In genomic region chr7:1526271-1526754, GRCh38 we compare ENCODE assay signal across 15 cellular contexts. TPM values are rescaled to one million over a fixed set of nuclear protein-coding genes. Genes with fewer than 3 reads are reported as not detected.
A peak's percentile ranks its signal among the peaks of the same experiment; 100 is the strongest.
DNase-seq lines count a peak whose midpoint lies in the region; TF ChIP-seq lines count a peak whose summit lies in the region.
"Had no signal": no experiment of that assay in that cellular context is flagged by ENCODE, and none has a peak within 500 bp of the region (broad histone marks: within the 10 kb centered on the region; RNA-seq: fewer than 3 reads in every experiment).

No MANE protein-coding gene starts in this region.

- H3K4me1 ChIP-seq in BLaER1 treated with 17β-estradiol and CSF1 and Interleukin-3, amounts not matched to agents 10 nM and 100 nM: peaks cover 28 to 74% (median 58%) of the 10 kb centered on the region in 10 experiments
- H3K4me1 ChIP-seq in osteoblast (ENCODE audit: insufficient read depth, low read length): peaks cover 3% of the 10 kb centered on the region
- H3K4me1 ChIP-seq in hepatocyte (ENCODE audit: insufficient read depth): no peaks in the 10 kb centered on the region
- H3K4me1 ChIP-seq in testis: peaks cover 3% of the 10 kb centered on the region
- H3K4me1 ChIP-seq: foreskin keratinocyte, prostate gland had no signal

- intact Hi-C loops in testis (cut with DNase I; ENCODE audit: low total_unique reads): no loop called here

- DNase-seq in MG63: no peak
- DNase-seq in amniotic epithelial cell (ENCODE audit: low read depth): peak; percentile 85
- no peak for DNase-seq in osteoblast (ENCODE audit: insufficient read length, low spot score, missing footprints)
- DNase-seq in erythroblast (lab: John Stamatoyannopoulos, UW): no peak
- DNase-seq in hepatocyte (ENCODE audit: low spot score): no peak
- DNase-seq in testis: no peak
- DNase-seq in 8988T: no peak
- DNase-seq: activated CD4-positive, alpha-beta T cell treated with anti-CD3 and anti-CD28 coated beads for 48 hours; NCI-H748 treated with DMSO at 0.1 percent for 48 hours; stimulated activated CD4-positive, alpha-beta T cell treated with anti-CD3 and anti-CD28 coated beads, Interleukin-15, amount 100 ng/mL, for 24 hours; T-helper 9 cell had no signal

- no peak for TF ChIP-seq CTCF in osteoblast (IDR thresholded peaks at IDR 0.05; ENCODE audit: extremely low read depth, low read depth, low read length)
- no peak for TF ChIP-seq CTCF in hepatocyte (IDR thresholded peaks at IDR 0.05; ENCODE audit: poor library complexity)
- TF ChIP-seq CTCF in testis (IDR thresholded peaks at IDR 0.05): no peak

- no peak for TF ChIP-seq POLR2A in erythroblast (IDR thresholded peaks at IDR 0.05; ENCODE audit: low read length)
- no peak for TF ChIP-seq POLR2A in testis (IDR thresholded peaks at IDR 0.05)

- no peak overlapping the region for H3K4me3 ChIP-seq in BLaER1 treated with 17β-estradiol and CSF1 and Interleukin-3, amounts not matched to agents 10 nM and 100 nM
- H3K4me3 ChIP-seq in MG63 (0 out of 2 replicates have a peak overlapping the region, but pooled peaks have one; percentile 14), osteoblast (ENCODE audit: insufficient read depth, low read length) (peak overlapping the region; percentile 28), hepatocyte (no peak overlapping the region), testis (no peak overlapping the region)
- H3K4me3 ChIP-seq: left lung, prostate gland had no signal

- peaks cover under 1 to 5% (median 2%) of the 10 kb centered on the region in 11 experiments; a peak in 17 of 22 replicates for H4K20me1 ChIP-seq in BLaER1 treated with 17β-estradiol and CSF1 and Interleukin-3, amounts not matched to agents 10 nM and 100 nM
- H4K20me1 ChIP-seq in osteoblast (ENCODE audit: insufficient read depth, low read length): no peaks in the 10 kb centered on the region
- H4K20me1 ChIP-seq in hepatocyte (ENCODE audit: insufficient read depth, poor library complexity, severe bottlenecking): no peaks in the 10 kb centered on the region

- no peaks in the 10 kb centered on the region for H3K36me3 ChIP-seq in BLaER1 treated with 17β-estradiol and CSF1 and Interleukin-3, amounts not matched to agents 10 nM and 100 nM
- H3K36me3 ChIP-seq in MG63: no peaks in the 10 kb centered on the region
- H3K36me3 ChIP-seq in osteoblast (ENCODE audit: insufficient read depth, low read length): no peaks in the 10 kb centered on the region
- H3K36me3 ChIP-seq in hepatocyte (replicated peaks; ENCODE audit: insufficient read depth, low read depth): no peaks in the 10 kb centered on the region
- no peaks in the 10 kb centered on the region for H3K36me3 ChIP-seq in testis (ENCODE audit: low read depth, missing control alignments)
- H3K36me3 ChIP-seq: left lung, prostate gland had no signal

- H3K79me2 ChIP-seq in osteoblast (ENCODE audit: insufficient read depth, low read length): no peaks in the 10 kb centered on the region
- peaks cover 5% of the 10 kb centered on the region for H3K79me2 ChIP-seq in hepatocyte

- H2AFZ ChIP-seq in osteoblast (ENCODE audit: low read length): peak overlapping the region; percentile 77
- H2AFZ ChIP-seq in hepatocyte: no peak overlapping the region

- H3K9ac ChIP-seq in BLaER1 treated with 17β-estradiol and CSF1 and Interleukin-3, amounts not matched to agents 10 nM and 100 nM: 0 out of 22 replicates have a peak overlapping the region, but pooled peaks of 1 of the 11 experiments have one; percentile 14

- H3K4me2 ChIP-seq in BLaER1 treated with 17β-estradiol and CSF1 and Interleukin-3, amounts not matched to agents 10 nM and 100 nM: peak overlapping the region; percentile 31 to 73 (median 45)
- peak overlapping the region; percentile 26 for H3K4me2 ChIP-seq in osteoblast (ENCODE audit: insufficient read depth, low read length)
- no peak overlapping the region for H3K4me2 ChIP-seq in hepatocyte

- peak overlapping the region in 3 of 11 experiments; percentile 10 to 38 (median 34); a peak in 2 of 22 replicates for H3K27ac ChIP-seq in BLaER1 treated with 17β-estradiol and CSF1 and Interleukin-3, amounts not matched to agents 10 nM and 100 nM
- H3K27ac ChIP-seq in osteoblast (ENCODE audit: low read depth, low read length): no peak overlapping the region
- H3K27ac ChIP-seq in hepatocyte: no peak overlapping the region
- H3K27ac ChIP-seq in testis: no peak overlapping the region
- H3K27ac ChIP-seq: foreskin keratinocyte, left lung, prostate gland had no signal

- WGBS in hepatocyte (ENCODE audit: low lambda C conversion rate, missing lambda C conversion rate): 50% methylated on average over 6 of the region's 6 CpGs
- WGBS in testis, 2 donors: 48 to 49% methylated on average over 6 of the region's 6 CpGs

- no peaks in the 10 kb centered on the region for H3K9me3 ChIP-seq in BLaER1 treated with 17β-estradiol and CSF1 and Interleukin-3, amounts not matched to agents 10 nM and 100 nM (replicated peaks in 1 of 11)
- H3K9me3 ChIP-seq in MG63 (no peaks in the 10 kb centered on the region), osteoblast (ENCODE audit: low read depth, low read length) (no peaks in the 10 kb centered on the region), hepatocyte (ENCODE audit: low read depth) (no peaks in the 10 kb centered on the region), testis (no peaks in the 10 kb centered on the region)
- H3K9me3 ChIP-seq: left lung, prostate gland had no signal

- no peaks in the 10 kb centered on the region for H3K27me3 ChIP-seq in BLaER1 treated with 17β-estradiol and CSF1 and Interleukin-3, amounts not matched to agents 10 nM and 100 nM
- no peaks in the 10 kb centered on the region for H3K27me3 ChIP-seq in MG63
- peaks cover 25% of the 10 kb centered on the region for H3K27me3 ChIP-seq in osteoblast (ENCODE audit: insufficient read depth, low read length)
- H3K27me3 ChIP-seq in hepatocyte: no peaks in the 10 kb centered on the region
- H3K27me3 ChIP-seq in testis: no peaks in the 10 kb centered on the region

- no peaks in the 10 kb centered on the region for H3K9me2 ChIP-seq in hepatocyte (replicated peaks; ENCODE audit: insufficient read depth)

RNA-seq across cellular contexts. Expression of gene MAFK, which starts 4.2 kb away (rescaled TPM):
- total RNA-seq in MG63 (2014; rRNA removed; shearing (Covaris generic); ENCODE audit: low replicate concordance): 18.7 and 25.3 TPM in 2 replicates
- 19.7 and 21.7 TPM in 2 replicates for total RNA-seq in osteoblast
- 14.6 and 24.0 TPM in 2 replicates for total RNA-seq in hepatocyte
- 4.4 and 7.8 TPM in 2 replicates for polyA plus RNA-seq in hepatocyte
- total RNA-seq in testis: 10 to 100 TPM; 17.9 to 25.8 TPM
- 15.0 TPM for polyA plus RNA-seq in testis (ENCODE audit: insufficient read depth, low read depth, low replicate concordance)

RNA-seq across cellular contexts. Expression of gene INTS1, which starts 22.1 kb away (rescaled TPM):
- 34.2 and 48.6 TPM in 2 replicates for total RNA-seq in MG63 (2014; rRNA removed; shearing (Covaris generic); ENCODE audit: low replicate concordance)
- total RNA-seq in osteoblast: 53.0 and 66.2 TPM in 2 replicates
- 15.5 and 30.0 TPM in 2 replicates for total RNA-seq in hepatocyte
- polyA plus RNA-seq in hepatocyte: 53.6 and 57.3 TPM in 2 replicates
- total RNA-seq in testis: 100 to 1,000 TPM; 142 to 185 TPM
- 142 TPM for polyA plus RNA-seq in testis (ENCODE audit: insufficient read depth, low read depth, low replicate concordance)

RNA-seq across cellular contexts. Expression of gene TMEM184A, which starts 29.7 kb away (rescaled TPM):
- not detected in 2 replicates for total RNA-seq in MG63 (2014; rRNA removed; shearing (Covaris generic); ENCODE audit: low replicate concordance)
- total RNA-seq in osteoblast (under 0.01 TPM in 2 replicates), hepatocyte (14.5 and 23.4 TPM in 2 replicates), testis (10 to 100 TPM; 18.7 to 20.9 TPM)
- polyA plus RNA-seq in hepatocyte (18.6 and 24.7 TPM in 2 replicates), testis (ENCODE audit: insufficient read depth, low read depth, low replicate concordance) (7.1 TPM)

RNA-seq across cellular contexts. Expression of gene PSMG3, which starts 43.5 kb away (rescaled TPM):
- total RNA-seq in MG63 (2014; rRNA removed; shearing (Covaris generic); ENCODE audit: low replicate concordance): 37.9 and 95.1 TPM in 2 replicates
- total RNA-seq in osteoblast: 32.1 and 38.7 TPM in 2 replicates
- 27.5 and 42.7 TPM in 2 replicates for total RNA-seq in hepatocyte
- polyA plus RNA-seq in hepatocyte: 44.8 and 60.3 TPM in 2 replicates
- 10 to 100 TPM; 39.1 to 44.5 TPM for total RNA-seq in testis
- polyA plus RNA-seq in testis (ENCODE audit: insufficient read depth, low read depth, low replicate concordance): 23.7 TPM

Comparison
In these comparisons a context has a peak if more than half of its experiments do, and no peak if none do; other contexts are left out.
1. H3K4me3 ChIP-seq: peak in MG63 (single experiment) and osteoblast (single experiment); none in BLaER1 treated with 17β-estradiol and CSF1 and Interleukin-3, amounts not matched to agents 10 nM and 100 nM (0 of 10), hepatocyte (single experiment) and testis (0 of 2).
2. RNA of gene TMEM184A, which starts 29.7 kb away (total RNA-seq): 18.7 to 20.9 TPM in testis and 14.5 to 23.4 TPM in hepatocyte; not detected in MG63 and under 0.01 TPM in osteoblast; every median in the first group is over 10 times any median in the second.